ENCODE assay signal across 1 cellular context in the genomic region with DNA sequence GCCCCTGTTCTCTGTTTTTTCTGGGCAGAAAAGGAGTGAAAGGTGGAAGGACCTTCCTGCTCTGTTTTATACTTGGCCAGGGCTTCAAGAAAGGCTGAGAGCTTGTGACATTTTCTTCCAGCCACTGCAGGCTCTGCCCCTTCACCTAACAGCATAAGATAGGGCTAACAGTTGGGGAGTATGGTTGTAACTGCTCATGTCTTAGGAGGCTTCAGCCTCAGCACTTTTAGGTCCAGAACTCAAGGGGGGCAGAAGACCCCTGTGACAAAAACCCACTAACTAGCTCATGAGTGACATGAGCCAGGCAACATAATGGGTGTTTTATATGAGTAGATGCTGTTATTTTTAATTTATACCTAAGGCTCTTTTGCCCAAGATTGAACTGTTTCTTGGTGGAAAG.
TF ChIP-seq lines count a peak whose summit lies in the region.

No MANE protein-coding gene starts in this region.

TF ChIP-seq in HepG2, 621 proteins besides CTCF, POLR2A, EP300 and RAD21:
- TF ChIP-seq ZNF136 (CRISPR knock-in tag; IDR thresholded peaks at IDR 0.05; ENCODE audit: low read depth), result no peak
- no peak for TF ChIP-seq KAT7 (CRISPR knock-in tag; IDR thresholded peaks at IDR 0.05; ENCODE audit: borderline replicate concordance)
- TF ChIP-seq POLR2AphosphoS5 (IDR thresholded peaks at IDR 0.05; ENCODE audit: low read depth, low read length), result 0 out of 2 replicates have a peak, but pooled peaks have one; percentile 39
- peak; percentile 62 for TF ChIP-seq POLR2G (IDR thresholded peaks at IDR 0.05; ENCODE audit: low read depth, low read length)
- TF ChIP-seq, protein P1, sequence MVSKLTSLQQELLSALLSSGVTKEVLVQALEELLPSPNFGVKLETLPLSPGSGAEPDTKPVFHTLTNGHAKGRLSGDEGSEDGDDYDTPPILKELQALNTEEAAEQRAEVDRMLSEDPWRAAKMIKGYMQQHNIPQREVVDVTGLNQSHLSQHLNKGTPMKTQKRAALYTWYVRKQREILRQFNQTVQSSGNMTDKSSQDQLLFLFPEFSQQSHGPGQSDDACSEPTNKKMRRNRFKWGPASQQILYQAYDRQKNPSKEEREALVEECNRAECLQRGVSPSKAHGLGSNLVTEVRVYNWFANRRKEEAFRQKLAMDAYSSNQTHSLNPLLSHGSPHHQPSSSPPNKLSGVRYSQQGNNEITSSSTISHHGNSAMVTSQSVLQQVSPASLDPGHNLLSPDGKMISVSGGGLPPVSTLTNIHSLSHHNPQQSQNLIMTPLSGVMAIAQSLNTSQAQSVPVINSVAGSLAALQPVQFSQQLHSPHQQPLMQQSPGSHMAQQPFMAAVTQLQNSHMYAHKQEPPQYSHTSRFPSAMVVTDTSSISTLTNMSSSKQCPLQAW (CRISPR knock-in tag; IDR thresholded peaks at IDR 0.05), result no peak
- TF ChIP-seq ISX (CRISPR knock-in tag; conservative IDR thresholded peaks at IDR 0.05), result no peak
- TF ChIP-seq ERF (CRISPR knock-in tag; IDR thresholded peaks at IDR 0.05), result 0 out of 2 replicates have a peak, but pooled peaks have one; percentile 27
- TF ChIP-seq RBFOX2 (IDR thresholded peaks at IDR 0.05; ENCODE audit: low read depth, low read length), result peak; percentile 67
- no peak for TF ChIP-seq RFX5 (IDR thresholded peaks at IDR 0.05; ENCODE audit: low read depth, low read length)
- TF ChIP-seq, protein P2, sequence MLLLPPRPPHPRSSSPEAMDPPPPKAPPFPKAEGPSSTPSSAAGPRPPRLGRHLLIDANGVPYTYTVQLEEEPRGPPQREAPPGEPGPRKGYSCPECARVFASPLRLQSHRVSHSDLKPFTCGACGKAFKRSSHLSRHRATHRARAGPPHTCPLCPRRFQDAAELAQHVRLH (CRISPR knock-in tag; IDR thresholded peaks at IDR 0.05; ENCODE audit: borderline replicate concordance, low read depth), result 0 out of 2 replicates have a peak, but pooled peaks have one; percentile 4
- TF ChIP-seq ZNF792 (CRISPR knock-in tag; IDR thresholded peaks at IDR 0.05), result no peak
- no peak for TF ChIP-seq KLF15 (CRISPR knock-in tag; IDR thresholded peaks at IDR 0.05; ENCODE audit: borderline replicate concordance)
- TF ChIP-seq, protein P3, sequence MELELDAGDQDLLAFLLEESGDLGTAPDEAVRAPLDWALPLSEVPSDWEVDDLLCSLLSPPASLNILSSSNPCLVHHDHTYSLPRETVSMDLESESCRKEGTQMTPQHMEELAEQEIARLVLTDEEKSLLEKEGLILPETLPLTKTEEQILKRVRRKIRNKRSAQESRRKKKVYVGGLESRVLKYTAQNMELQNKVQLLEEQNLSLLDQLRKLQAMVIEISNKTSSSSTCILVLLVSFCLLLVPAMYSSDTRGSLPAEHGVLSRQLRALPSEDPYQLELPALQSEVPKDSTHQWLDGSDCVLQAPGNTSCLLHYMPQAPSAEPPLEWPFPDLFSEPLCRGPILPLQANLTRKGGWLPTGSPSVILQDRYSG (CRISPR knock-in tag; IDR thresholded peaks at IDR 0.05), result no peak
- TF ChIP-seq ZNF7 (CRISPR knock-in tag; IDR thresholded peaks at IDR 0.05), result no peak
- TF ChIP-seq PLRG1 (conservative IDR thresholded peaks at IDR 0.05), result no peak
- TF ChIP-seq SSRP1 (CRISPR knock-in tag; IDR thresholded peaks at IDR 0.05), result no peak
- TF ChIP-seq ZNF143 (CRISPR knock-in tag; IDR thresholded peaks at IDR 0.05), result no peak
- no peak for TF ChIP-seq MBNL3 (CRISPR knock-in tag; conservative IDR thresholded peaks at IDR 0.05)
- no peak for TF ChIP-seq ATM (IDR thresholded peaks at IDR 0.05; ENCODE audit: borderline replicate concordance)
- no peak for TF ChIP-seq PAX8 (CRISPR knock-in tag; IDR thresholded peaks at IDR 0.05; ENCODE audit: borderline replicate concordance)
- TF ChIP-seq ZC3H13 (CRISPR knock-in tag; IDR thresholded peaks at IDR 0.05), result 0 out of 2 replicates have a peak, but pooled peaks have one; percentile 8
- no peak for TF ChIP-seq PRMT3 (CRISPR knock-in tag; IDR thresholded peaks at IDR 0.05; ENCODE audit: borderline replicate concordance, low read depth)
